ENCODE assay signal across 4 cellular contexts in the genomic region with DNA sequence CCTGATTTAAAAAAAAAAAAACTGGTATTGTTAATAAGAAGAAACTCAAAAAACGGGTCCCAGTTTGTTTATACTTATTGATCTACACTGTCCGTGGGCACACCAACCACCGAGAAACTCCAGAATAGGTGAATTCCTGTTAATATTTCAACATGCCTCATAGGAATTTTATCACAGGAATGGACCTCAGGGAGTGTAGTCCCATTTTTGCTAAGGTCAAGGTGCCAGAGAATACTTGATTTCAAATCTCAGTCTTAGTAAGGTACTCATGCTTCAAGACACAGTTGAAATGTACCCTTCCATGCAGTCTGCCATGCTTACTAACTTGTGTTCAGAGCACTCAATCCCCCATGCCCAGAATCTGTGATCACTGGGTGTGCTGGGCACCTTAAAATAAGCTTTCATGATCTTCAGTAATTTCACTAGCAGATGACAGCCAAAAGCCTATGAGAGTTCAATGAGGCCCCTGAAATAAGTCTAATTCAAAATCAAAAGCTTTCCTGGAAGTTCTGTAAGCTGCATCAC.
"Had no signal": no experiment of that assay in that cellular context is flagged by ENCODE, and none has a peak within 500 bp of the region (broad histone marks: within the 10 kb centered on the region; RNA-seq: fewer than 3 reads in every experiment).

No MANE protein-coding gene starts in this region.

- DNase-seq: HCEC 1CT, IMR-90 had no signal

- H3K4me3 ChIP-seq: GM23338, K562 had no signal
